8 cellular contexts compared by ENCODE assay signal in the genomic region with DNA sequence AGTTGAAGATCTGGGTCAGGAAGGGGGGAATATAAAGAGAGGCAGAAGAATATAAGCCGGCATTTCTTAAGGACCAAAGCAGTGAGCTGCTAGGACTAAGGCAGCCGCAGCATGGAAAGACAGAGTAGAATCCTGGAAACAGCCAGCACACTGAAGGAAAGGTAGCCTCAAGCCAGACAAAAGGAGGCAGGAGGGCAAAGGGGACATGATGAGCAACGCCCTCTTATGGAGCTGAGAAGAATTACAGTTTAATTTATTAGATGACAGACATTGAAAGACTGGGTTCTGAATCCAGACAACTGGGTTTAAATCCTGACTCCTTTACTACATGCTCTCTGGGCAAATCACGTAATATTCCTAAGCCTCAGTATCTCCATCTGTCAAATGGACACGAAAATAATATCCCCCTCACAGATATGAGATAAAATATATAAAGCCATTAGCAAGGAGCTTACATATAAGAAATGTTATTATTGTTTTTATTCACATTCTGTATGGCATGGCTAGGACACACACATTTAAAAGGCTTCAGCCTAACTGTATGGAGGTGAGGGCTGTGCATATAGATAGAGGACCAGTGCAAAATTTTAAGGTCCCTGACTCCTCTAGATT. TPM values are rescaled to one million over a fixed set of nuclear protein-coding genes. Genes with fewer than 3 reads are reported as not detected.
DNase-seq lines count a peak whose midpoint lies in the region; ATAC-seq, FAIRE-seq and TF ChIP-seq lines count a peak whose summit lies in the region.

No MANE protein-coding gene starts in this region.

- H3K79me2 ChIP-seq in SK-N-SH (ENCODE audit: insufficient read depth): no peaks in the 10 kb centered on the region
- peaks cover 4% of the 10 kb centered on the region for H3K79me2 ChIP-seq in keratinocyte (ENCODE audit: control insufficient read depth, insufficient read depth, low read length)

- H3K9ac ChIP-seq in SK-N-SH (no peak overlapping the region), keratinocyte (ENCODE audit: control insufficient read depth, extremely low read depth, insufficient read depth, low read length) (no peak overlapping the region)

- TF ChIP-seq CTCF in C4-2B (conservative IDR thresholded peaks at IDR 0.05): peak; percentile 75
- TF ChIP-seq CTCF in SK-N-SH (IDR thresholded peaks at IDR 0.05): peak; percentile 60
- TF ChIP-seq CTCF in keratinocyte (optimal IDR thresholded peaks at IDR 0.05 in 1 of 3, IDR thresholded peaks at IDR 0.05 in 1 of 3, conservative IDR thresholded peaks at IDR 0.05 in 1 of 3; ENCODE audit: extremely low read depth in 1 of 3, insufficient read depth in 2 of 3, low read length in 3 of 3): peak; percentile 56 to 69 (median 62)

- no peaks in the 10 kb centered on the region for H3K9me2 ChIP-seq in SK-N-SH

- H3K9me3 ChIP-seq in SK-N-SH (no peaks in the 10 kb centered on the region), keratinocyte (ENCODE audit: control insufficient read depth, low read depth, low read length) (no peaks in the 10 kb centered on the region)

- CTCF ChIA-PET in SK-N-SH (lab: Yijun Ruan, JAX): interaction anchor here (0.7 to 2.5 kb wide), 3 partner anchors 8 to 39 kb away, joined by 3 to 12 read pairs (median 3); a partner anchor contains a TSS

- dilution Hi-C loops in keratinocyte (cut with MboI; ENCODE audit: extremely low pct_ligation_motif_present, low sequenced_read_pairs): no loop called here

- H3K27me3 ChIP-seq in SK-N-SH (ENCODE audit: insufficient read depth): peaks cover 3% of the 10 kb centered on the region; the same call in 1 of the 2 replicates
- H3K27me3 ChIP-seq in keratinocyte (ENCODE audit: control insufficient read depth, extremely low read depth, insufficient read depth, low read length): no peaks in the 10 kb centered on the region

- POLR2A ChIA-PET in SK-N-SH (lab: Yijun Ruan, JAX): no interaction called here

- no peak for TF ChIP-seq EP300 in SK-N-SH (IDR thresholded peaks at IDR 0.05; ENCODE audit: borderline replicate concordance in 1 of 2, low read depth in 1 of 2, low read length in 1 of 2)

- no peaks in the 10 kb centered on the region for H3K9me1 ChIP-seq in keratinocyte (ENCODE audit: control insufficient read depth, extremely low read depth, insufficient read depth, low read length)

- ATAC-seq in GM18867 (IDR thresholded peaks at IDR 0.05; ENCODE audit: unreplicated experiment): no peak

- peak; percentile 23 for DNase-seq in HCEC 1CT
- DNase-seq in SK-N-SH: no peak
- no peak for DNase-seq in keratinocyte (ENCODE audit: low read depth, low spot score)
- DNase-seq in activated effector memory CD4-positive, alpha-beta T cell treated with Interleukin-2 at 50 U/mL for 16 hours: no peak
- DNase-seq in superior temporal gyrus (ENCODE audit: extremely low spot score): no peak
- no peak for DNase-seq in MV-4-11 (lab: John Stamatoyannopoulos, UW)

- no peaks in the 10 kb centered on the region; a peak in 1 of 4 replicates for H3K4me1 ChIP-seq in SK-N-SH (ENCODE audit: control insufficient read depth in 1 of 2, insufficient read depth in 2 of 2, low read depth in 1 of 2, low read length in 1 of 2)
- peaks cover 7% of the 10 kb centered on the region for H3K4me1 ChIP-seq in keratinocyte (ENCODE audit: control insufficient read depth, extremely low read depth, insufficient read depth, low read length)

- 39% methylated on average over 5 of the region's 5 CpGs for WGBS in SK-N-SH (ENCODE audit: low lambda C conversion rate)

- H3K4me2 ChIP-seq in SK-N-SH: no peak overlapping the region
- no peak overlapping the region for H3K4me2 ChIP-seq in keratinocyte (ENCODE audit: control insufficient read depth, extremely low read depth, insufficient read depth, low read depth, low read length)

- H3K27ac ChIP-seq in C4-2B: no peak overlapping the region
- H3K27ac ChIP-seq in SK-N-SH (ENCODE audit: low read depth in 2 of 2, low read length in 1 of 2): no peak overlapping the region
- no peak overlapping the region for H3K27ac ChIP-seq in keratinocyte (ENCODE audit: control insufficient read depth, insufficient read depth, low read length)

- H4K20me1 ChIP-seq in SK-N-SH (ENCODE audit: insufficient read depth) (no peaks in the 10 kb centered on the region), keratinocyte (ENCODE audit: control insufficient read depth, extremely low read depth, insufficient read depth, low read length) (no peaks in the 10 kb centered on the region)

- TF ChIP-seq RAD21 in SK-N-SH (IDR thresholded peaks at IDR 0.05; ENCODE audit: low read length): no peak; the same call in 1 of the 2 replicates

- H2AFZ ChIP-seq in SK-N-SH (ENCODE audit: low read depth) (no peak overlapping the region), keratinocyte (ENCODE audit: control insufficient read depth, low read length) (no peak overlapping the region)

- H3K36me3 ChIP-seq in SK-N-SH (replicated peaks in 1 of 2; ENCODE audit: control insufficient read depth in 1 of 2, insufficient read depth in 2 of 2, low read length in 1 of 2) (no peaks in the 10 kb centered on the region), keratinocyte (ENCODE audit: control insufficient read depth in 2 of 2, extremely low read depth in 1 of 2, insufficient read depth in 2 of 2, low read length in 2 of 2) (peaks cover 0 to 5% of the 10 kb centered on the region in 2 experiments)

- H3K4me3 ChIP-seq in SK-N-SH (ENCODE audit: low read depth in 2 of 2, low read length in 1 of 2) (no peak overlapping the region), keratinocyte (ENCODE audit: control insufficient read depth in 2 of 3, extremely low read depth in 1 of 3, insufficient read depth in 2 of 3, low read depth in 1 of 3, low read length in 3 of 3) (no peak overlapping the region)

- FAIRE-seq in keratinocyte (lab: Jason Lieb, UNC): peak; percentile 39

- no peaks in the 10 kb centered on the region for H3F3A ChIP-seq in SK-N-SH (replicated peaks; ENCODE audit: insufficient read depth)

TF ChIP-seq in SK-N-SH, 30 proteins besides CTCF, POLR2A, EP300 and RAD21:
- 0 out of 2 replicates have a peak, but pooled peaks have one; percentile 6 for TF ChIP-seq SMC3 (IDR thresholded peaks at IDR 0.05; ENCODE audit: low read depth, low read length)
- TF ChIP-seq, protein P1, sequence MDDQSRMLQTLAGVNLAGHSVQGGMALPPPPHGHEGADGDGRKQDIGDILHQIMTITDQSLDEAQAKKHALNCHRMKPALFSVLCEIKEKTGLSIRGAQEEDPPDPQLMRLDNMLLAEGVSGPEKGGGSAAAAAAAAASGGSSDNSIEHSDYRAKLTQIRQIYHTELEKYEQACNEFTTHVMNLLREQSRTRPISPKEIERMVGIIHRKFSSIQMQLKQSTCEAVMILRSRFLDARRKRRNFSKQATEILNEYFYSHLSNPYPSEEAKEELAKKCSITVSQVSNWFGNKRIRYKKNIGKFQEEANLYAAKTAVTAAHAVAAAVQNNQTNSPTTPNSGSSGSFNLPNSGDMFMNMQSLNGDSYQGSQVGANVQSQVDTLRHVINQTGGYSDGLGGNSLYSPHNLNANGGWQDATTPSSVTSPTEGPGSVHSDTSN (IDR thresholded peaks at IDR 0.05): no peak

RNA-seq across cellular contexts. Expression of a gene that starts 8.1 kb away (rescaled TPM):
- polyA plus RNA-seq in SK-N-SH (2012; rRNA removed) (0.08 and 0.21 TPM in 2 replicates), keratinocyte (3.1 to 3.7 TPM (median 3.2 TPM) in 3 replicates)
- polyA plus RNA-seq in SK-N-SH (2012; cell fraction: cytosol; rRNA removed): 0.07 and 0.10 TPM in 2 replicates
- 0.33 and 0.40 TPM in 2 replicates for polyA plus RNA-seq in SK-N-SH (2012; cell fraction: nucleus; rRNA removed)
- 2.0 TPM for polyA plus RNA-seq in keratinocyte (2011; ENCODE audit: low read depth)
- 2.4 and 4.7 TPM in 2 replicates for polyA plus RNA-seq in keratinocyte (2011; cell fraction: cytosol; rRNA removed)
- 7.8 and 13.8 TPM in 2 replicates for polyA plus RNA-seq in keratinocyte (2011; cell fraction: nucleus; rRNA removed)
- polyA plus RNA-seq in keratinocyte (2012; ENCODE audit: low replicate concordance): 5.1 and 8.0 TPM in 2 replicates
- 2.9 to 5.0 TPM (median 4.4 TPM) in 3 replicates for polyA minus RNA-seq in keratinocyte
- polyA minus RNA-seq in keratinocyte (2011; cell fraction: cytosol; rRNA and poly(A)+ RNA removed): 2.1 TPM
- polyA minus RNA-seq in keratinocyte (2011; cell fraction: nucleus; rRNA and poly(A)+ RNA removed): 3.2 and 4.5 TPM in 2 replicates

RNA-seq across cellular contexts. Expression of a gene that starts 8.4 kb away (rescaled TPM):
- polyA plus RNA-seq in SK-N-SH (2012; rRNA removed) (1.2 and 1.3 TPM in 2 replicates), keratinocyte (50.7 to 76.5 TPM (median 71.3 TPM) in 3 replicates)
- 1.1 and 1.2 TPM in 2 replicates for polyA plus RNA-seq in SK-N-SH (2012; cell fraction: cytosol; rRNA removed)
- 1.1 and 2.6 TPM in 2 replicates for polyA plus RNA-seq in SK-N-SH (2012; cell fraction: nucleus; rRNA removed)
- 8.3 TPM for polyA plus RNA-seq in keratinocyte (2011; ENCODE audit: low read depth)
- 29.4 and 57.4 TPM in 2 replicates for polyA plus RNA-seq in keratinocyte (2011; cell fraction: cytosol; rRNA removed)
- 135 and 145 TPM in 2 replicates for polyA plus RNA-seq in keratinocyte (2011; cell fraction: nucleus; rRNA removed)
- polyA plus RNA-seq in keratinocyte (2012; ENCODE audit: low replicate concordance): 12.8 and 59.8 TPM in 2 replicates
- 33.5 to 51.5 TPM (median 39.6 TPM) in 3 replicates for polyA minus RNA-seq in keratinocyte
- 30.3 TPM for polyA minus RNA-seq in keratinocyte (2011; cell fraction: cytosol; rRNA and poly(A)+ RNA removed)
- 45.1 and 74.9 TPM in 2 replicates for polyA minus RNA-seq in keratinocyte (2011; cell fraction: nucleus; rRNA and poly(A)+ RNA removed)
